ENCODE assay signal across 18 cellular contexts in genomic region chr16:890217-890616, GRCh38.
"Had no signal": no experiment of that assay in that cellular context is flagged by ENCODE, and none has a peak within 500 bp of the region (broad histone marks: within the 10 kb centered on the region; RNA-seq: fewer than 3 reads in every experiment).

No MANE protein-coding gene starts in this region.

- H3K27ac ChIP-seq: breast epithelium, coronary artery, esophagus muscularis mucosa, gastrocnemius medialis, spleen, thoracic aorta, VCaP had no signal

- DNase-seq: activated CD4-positive, alpha-beta T cell treated with anti-CD3 and anti-CD28 coated beads, Interleukin-2, amount 50 U/mL, for 48 hours; activated CD8-positive, alpha-beta memory T cell treated with anti-CD3 and anti-CD28 coated beads, Interleukin-2, amount 50 U/mL, for 48 hours; activated naive CD4-positive, alpha-beta T cell; activated T-cell treated with anti-CD3 and anti-CD28 coated beads, Interleukin-2, amount 50 U/mL, for 4 hours; cerebellar nuclear complex; gastrocnemius medialis; islet precursor cell; naive thymus-derived CD4-positive, alpha-beta T cell; spleen; stimulated activated CD4-positive, alpha-beta T cell treated with anti-CD3 and anti-CD28 coated beads, Interleukin-4, amount 100 ng/mL, for 1 hour; stimulated activated naive CD4-positive, alpha-beta T cell; T-cell had no signal

- H3K36me3 ChIP-seq: breast epithelium had no signal

- H3K4me1 ChIP-seq: breast epithelium, gastrocnemius medialis had no signal

- ATAC-seq: activated T-cell treated with anti-CD3 and anti-CD28 coated beads, Interleukin-2, amount 50 U/mL, for 4 hours; gastrocnemius medialis; naive thymus-derived CD4-positive, alpha-beta T cell; T-cell had no signal

- H3K27me3 ChIP-seq: breast epithelium, esophagus muscularis mucosa, gastrocnemius medialis, spleen had no signal

- H3K9me3 ChIP-seq: gastrocnemius medialis, thoracic aorta had no signal

- H3K4me3 ChIP-seq: breast epithelium, coronary artery, esophagus muscularis mucosa, gastrocnemius medialis, lung, spleen, thoracic aorta had no signal
